ENCODE assay signal across 12 cellular contexts in genomic region chr5:14464101-14464500, GRCh38.
DNase-seq lines count a peak whose midpoint lies in the region; ATAC-seq and TF ChIP-seq lines count a peak whose summit lies in the region.
"Had no signal": no experiment of that assay in that cellular context is flagged by ENCODE, and none has a peak within 500 bp of the region (broad histone marks: within the 10 kb centered on the region; RNA-seq: fewer than 3 reads in every experiment).

No MANE protein-coding gene starts in this region.

- H4K20me1 ChIP-seq in BLaER1 treated with 17β-estradiol and CSF1 and Interleukin-3, amounts not matched to agents 10 nM and 100 nM, result peaks cover 3 to 18% (median 10%) of the 10 kb centered on the region in 11 experiments; a peak in 11 of 22 replicates
- H4K20me1 ChIP-seq in Loucy (ENCODE audit: insufficient read depth, low read length, poor library complexity, severe bottlenecking), result no peaks in the 10 kb centered on the region

- peak overlapping the region in 4 of 11 experiments; percentile 27 to 72 (median 66); a peak in 8 of 22 replicates for H3K4me2 ChIP-seq in BLaER1 treated with 17β-estradiol and CSF1 and Interleukin-3, amounts not matched to agents 10 nM and 100 nM
- H3K4me2 ChIP-seq in Loucy (ENCODE audit: low read depth, low read length, poor library complexity, severe bottlenecking), result peak overlapping the region; percentile 23

- H3K4me1 ChIP-seq in BLaER1 treated with 17β-estradiol and CSF1 and Interleukin-3, amounts not matched to agents 10 nM and 100 nM, result peaks cover 0 to 23% (median 12%) of the 10 kb centered on the region in 10 experiments; a peak in 15 of 20 replicates
- H3K4me1 ChIP-seq in Loucy (ENCODE audit: insufficient read depth, low read length, poor library complexity, severe bottlenecking) (peaks cover 23% of the 10 kb centered on the region), mucosa of descending colon (ENCODE audit: low read depth) (peaks cover 8% of the 10 kb centered on the region)

- no peaks in the 10 kb centered on the region for H3K9me2 ChIP-seq in Loucy (replicated peaks; ENCODE audit: low read depth, low read length)

- peaks cover 6% of the 10 kb centered on the region; the same call in 1 of the 2 replicates for H3F3A ChIP-seq in Loucy (ENCODE audit: low read depth)

- H3K27ac ChIP-seq in BLaER1 treated with 17β-estradiol and CSF1 and Interleukin-3, amounts not matched to agents 10 nM and 100 nM, result peak overlapping the region in 6 of 11 experiments; percentile 3 to 61 (median 32); a peak in 7 of 22 replicates
- H3K27ac ChIP-seq: suprapubic skin had no signal

- peak overlapping the region in 2 of 11 experiments; percentile 25; a peak in 2 of 22 replicates for H3K9ac ChIP-seq in BLaER1 treated with 17β-estradiol and CSF1 and Interleukin-3, amounts not matched to agents 10 nM and 100 nM
- no peak overlapping the region for H3K9ac ChIP-seq in Loucy (ENCODE audit: low read depth, low read length, poor library complexity, severe bottlenecking)

- peaks cover 80 to 99% (median 91%) of the 10 kb centered on the region in 11 experiments for H3K36me3 ChIP-seq in BLaER1 treated with 17β-estradiol and CSF1 and Interleukin-3, amounts not matched to agents 10 nM and 100 nM
- H3K36me3 ChIP-seq in Loucy (ENCODE audit: insufficient read depth, low read length), result peaks cover 62% of the 10 kb centered on the region; the same call in 1 of the 2 replicates
- no peaks in the 10 kb centered on the region for H3K36me3 ChIP-seq in mucosa of descending colon (ENCODE audit: low read depth)

- intact Hi-C loops in mucosa of descending colon (cut with DNase I, micrococcal nuclease), result no loop called here

- H3K27me3 ChIP-seq in BLaER1 treated with 17β-estradiol and CSF1 and Interleukin-3, amounts not matched to agents 10 nM and 100 nM, result no peaks in the 10 kb centered on the region
- no peaks in the 10 kb centered on the region for H3K27me3 ChIP-seq in Loucy (ENCODE audit: insufficient read depth, low read length, poor library complexity, severe bottlenecking)
- H3K27me3 ChIP-seq: BE2C, suprapubic skin had no signal

- DNase-seq in choroid plexus epithelial cell (ENCODE audit: low read depth), result peak; percentile 40
- DNase-seq in mucosa of descending colon, result no peak
- DNase-seq in ecto neural progenitor cell (ENCODE audit: low spot score), result no peak
- DNase-seq: activated CD8-positive, alpha-beta T cell treated with anti-CD3 and anti-CD28 coated beads, Interleukin-2, amount 10 ng/mL, durations not matched to agents 7 days and 5 days; BE2C; stimulated activated CD4-positive, alpha-beta T cell treated with anti-CD3 and anti-CD28 coated beads, Interleukin-15, amount 100 ng/mL, for 24 hours had no signal

- H2AFZ ChIP-seq in Loucy (ENCODE audit: low read length), result no peak overlapping the region

- no peaks in the 10 kb centered on the region for H3K9me3 ChIP-seq in BLaER1 treated with 17β-estradiol and CSF1 and Interleukin-3, amounts not matched to agents 10 nM and 100 nM (replicated peaks in 1 of 11)
- no peaks in the 10 kb centered on the region for H3K9me3 ChIP-seq in Loucy (ENCODE audit: insufficient read depth, low read depth, low read length)
- no peaks in the 10 kb centered on the region for H3K9me3 ChIP-seq in mucosa of descending colon
- H3K9me3 ChIP-seq: BE2C, suprapubic skin had no signal

- H3K79me2 ChIP-seq in Loucy (ENCODE audit: insufficient read depth, low read length), result no peaks in the 10 kb centered on the region

- ATAC-seq in mucosa of descending colon (peak; percentile 62), GM19467 (IDR thresholded peaks at IDR 0.05; ENCODE audit: unreplicated experiment) (no peak), GM19324 (IDR thresholded peaks at IDR 0.05; ENCODE audit: low FRiP score, unreplicated experiment) (no peak), GM21360 (IDR thresholded peaks at IDR 0.05; ENCODE audit: unreplicated experiment) (no peak)
- ATAC-seq: activated CD8-positive, alpha-beta T cell treated with anti-CD3 and anti-CD28 coated beads, Interleukin-2, amount 10 ng/mL, durations not matched to agents 7 days and 5 days had no signal

- no peak overlapping the region for H3K4me3 ChIP-seq in BLaER1 treated with 17β-estradiol and CSF1 and Interleukin-3, amounts not matched to agents 10 nM and 100 nM
- H3K4me3 ChIP-seq in Loucy (ENCODE audit: low read length, poor library complexity, severe bottlenecking), result peak overlapping the region; percentile 4
- no peak overlapping the region for H3K4me3 ChIP-seq in choroid plexus epithelial cell (ENCODE audit: low read depth, low read length)
- no peak overlapping the region for H3K4me3 ChIP-seq in mucosa of descending colon
- H3K4me3 ChIP-seq: suprapubic skin had no signal

- TF ChIP-seq CTCF in Loucy (conservative IDR thresholded peaks at IDR 0.05; ENCODE audit: low read length), result no peak
- no peak for TF ChIP-seq CTCF in choroid plexus epithelial cell (conservative IDR thresholded peaks at IDR 0.05; ENCODE audit: low read depth, low read length)
- no peak for TF ChIP-seq CTCF in mucosa of descending colon (IDR thresholded peaks at IDR 0.05)
